15 cellular contexts compared by ENCODE assay signal in genomic region chr22:45597460-45598192, GRCh38.
A peak's percentile ranks its signal among the peaks of the same experiment; 100 is the strongest.
DNase-seq lines count a peak whose midpoint lies in the region; ATAC-seq and TF ChIP-seq lines count a peak whose summit lies in the region.
"Had no signal": no experiment of that assay in that cellular context is flagged by ENCODE, and none has a peak within 500 bp of the region (broad histone marks: within the 10 kb centered on the region; RNA-seq: fewer than 3 reads in every experiment).

No MANE protein-coding gene starts in this region.

- TF ChIP-seq POLR2A in NB4 (IDR thresholded peaks at IDR 0.05; ENCODE audit: extremely low read depth, insufficient read length) (no peak), prostate gland (IDR thresholded peaks at IDR 0.05) (peak; percentile 8)

- CTCF ChIA-PET in WTC11 (lab: Charles Lee) = interaction anchor here (0.6 to 1.3 kb wide), 3 partner anchors 32 to 266 kb away, joined by 3 to 4 read pairs (median 3); no protein-coding TSS in a partner anchor

- no peak for TF ChIP-seq CTCF in NB4 (IDR thresholded peaks at IDR 0.05; ENCODE audit: low read depth, low read length)
- no peak for TF ChIP-seq CTCF in WTC11 (IDR thresholded peaks at IDR 0.05)
- TF ChIP-seq CTCF in prostate gland (IDR thresholded peaks at IDR 0.05) = no peak
- TF ChIP-seq CTCF in MM.1S (IDR thresholded peaks at IDR 0.05; ENCODE audit: low read length) = no peak

- ATAC-seq in WTC11 = no peak
- no peak for ATAC-seq in HG02588 (IDR thresholded peaks at IDR 0.05; ENCODE audit: unreplicated experiment)
- no peak for ATAC-seq in activated naive CD8-positive, alpha-beta T cell treated with anti-CD3 and anti-CD28 coated beads, Interleukin-2, amount 50 U/mL, for 24 hours
- no peak for ATAC-seq in GM21737 (IDR thresholded peaks at IDR 0.05; ENCODE audit: unreplicated experiment)

- H3K4me2 ChIP-seq in MM.1S (ENCODE audit: low read depth, low read length) = no peak overlapping the region

- no peak overlapping the region for H3K27ac Mint-ChIP-seq in WTC11
- no peak overlapping the region for H3K27ac Mint-ChIP-seq in activated naive CD8-positive, alpha-beta T cell treated with anti-CD3 and anti-CD28 coated beads, Interleukin-2, amount 50 U/mL, for 24 hours
- H3K27ac Mint-ChIP-seq: activated CD4-positive, alpha-beta T cell treated with anti-CD3 and anti-CD28 coated beads, Interleukin-2, amount 10 ng/mL, durations not matched to agents 7 days and 5 days; T-helper 1 cell treated with Interleukin-12 subunit alpha and Interleukin-12 subunit beta and Interleukin-4 antibody, amounts not matched to agents 30 μg/mL and 1 μg/mL, for 36 hours had no signal

- DNase-seq in DMS 273 treated with DMSO at 0.1 percent for 48 hours (lab: John Stamatoyannopoulos, UW) = peak; percentile 16
- peak; percentile 80 for DNase-seq in NB4 (ENCODE audit: low read depth)
- DNase-seq in WTC11 (ENCODE audit: low spot score) = no peak
- DNase-seq in prostate gland (ENCODE audit: low spot score) = peak; percentile 77
- no peak for DNase-seq in activated naive CD8-positive, alpha-beta T cell treated with anti-CD3 and anti-CD28 coated beads, Interleukin-2, amount 50 U/mL, for 24 hours
- DNase-seq in MM.1S = no peak
- DNase-seq: activated CD4-positive, alpha-beta T cell treated with anti-CD3 and anti-CD28 coated beads, Interleukin-2, amount 10 ng/mL, durations not matched to agents 7 days and 5 days; activated T-cell treated with anti-CD3 and anti-CD28 coated beads, Interleukin-2, amount 50 U/mL, for 48 hours; amygdala; dermis blood vessel endothelial cell; GM23248; stimulated activated naive CD4-positive, alpha-beta T cell treated with Interleukin-2 at 50 U/mL for 16 hours had no signal

- H3K4me3 Mint-ChIP-seq in WTC11 = no peak overlapping the region
- H3K4me3 Mint-ChIP-seq in activated naive CD8-positive, alpha-beta T cell treated with anti-CD3 and anti-CD28 coated beads, Interleukin-2, amount 50 U/mL, for 24 hours = no peak overlapping the region
- H3K4me3 Mint-ChIP-seq: activated CD4-positive, alpha-beta T cell treated with anti-CD3 and anti-CD28 coated beads, Interleukin-2, amount 10 ng/mL, durations not matched to agents 7 days and 5 days; T-helper 1 cell treated with Interleukin-12 subunit alpha and Interleukin-12 subunit beta and Interleukin-4 antibody, amounts not matched to agents 30 μg/mL and 1 μg/mL, for 36 hours had no signal

- H3K9me3 Mint-ChIP-seq in WTC11 = no peaks in the 10 kb centered on the region
- H3K9me3 Mint-ChIP-seq in activated naive CD8-positive, alpha-beta T cell treated with anti-CD3 and anti-CD28 coated beads, Interleukin-2, amount 50 U/mL, for 24 hours = no peaks in the 10 kb centered on the region
- H3K9me3 Mint-ChIP-seq: activated CD4-positive, alpha-beta T cell treated with anti-CD3 and anti-CD28 coated beads, Interleukin-2, amount 10 ng/mL, durations not matched to agents 7 days and 5 days had no signal

- no peaks in the 10 kb centered on the region for H4K20me1 ChIP-seq in MM.1S (ENCODE audit: insufficient read depth, low read length)

- no peak overlapping the region for H2AFZ ChIP-seq in MM.1S (ENCODE audit: low read length)
- H2AFZ ChIP-seq: GM23248 had no signal

- H3K9me3 ChIP-seq in prostate gland = no peaks in the 10 kb centered on the region
- H3K9me3 ChIP-seq in MM.1S (replicated peaks; ENCODE audit: insufficient read depth, low read length) = no peaks in the 10 kb centered on the region

- POLR2A ChIA-PET in WTC11 (lab: Charles Lee) = no interaction called here

- no peaks in the 10 kb centered on the region for H3K79me2 ChIP-seq in MM.1S (ENCODE audit: low read length)

- H3K27me3 ChIP-seq in prostate gland (replicated peaks; ENCODE audit: insufficient read depth) (no peaks in the 10 kb centered on the region), MM.1S (replicated peaks; ENCODE audit: insufficient read depth, low read length) (peaks cover 56% of the 10 kb centered on the region)

- H3K4me3 ChIP-seq in NB4 (ENCODE audit: low read depth, low read length) (no peak overlapping the region), prostate gland (no peak overlapping the region), MM.1S (ENCODE audit: low read length) (no peak overlapping the region)
- H3K4me3 ChIP-seq: GM23248 had no signal

- no peaks in the 10 kb centered on the region for H3K9me2 ChIP-seq in MM.1S (replicated peaks; ENCODE audit: insufficient read depth, low read length)

- H3K36me3 ChIP-seq in prostate gland = no peaks in the 10 kb centered on the region
- H3K36me3 ChIP-seq in MM.1S (replicated peaks; ENCODE audit: insufficient read depth, low read length) = no peaks in the 10 kb centered on the region

- peak overlapping the region; percentile 71 to 73 for H3K27ac ChIP-seq in prostate gland
- H3K27ac ChIP-seq in MM.1S (ENCODE audit: low read length) = no peak overlapping the region
- H3K27ac ChIP-seq: GM23248 had no signal

- peaks cover 10% of the 10 kb centered on the region for H3K4me1 ChIP-seq in prostate gland (replicated peaks)
- H3K4me1 ChIP-seq in MM.1S (ENCODE audit: low read length) = no peaks in the 10 kb centered on the region

- no peaks in the 10 kb centered on the region for H3F3A ChIP-seq in MM.1S (ENCODE audit: insufficient read depth, low read length)

- peaks cover 17% of the 10 kb centered on the region for H3K36me3 Mint-ChIP-seq in WTC11
- no peaks in the 10 kb centered on the region for H3K36me3 Mint-ChIP-seq in activated naive CD8-positive, alpha-beta T cell treated with anti-CD3 and anti-CD28 coated beads, Interleukin-2, amount 50 U/mL, for 24 hours (ENCODE audit: low read depth)

- peaks cover 9% of the 10 kb centered on the region for H3K4me1 Mint-ChIP-seq in WTC11
- H3K4me1 Mint-ChIP-seq in activated naive CD8-positive, alpha-beta T cell treated with anti-CD3 and anti-CD28 coated beads, Interleukin-2, amount 50 U/mL, for 24 hours = no peaks in the 10 kb centered on the region
- H3K4me1 Mint-ChIP-seq: activated CD4-positive, alpha-beta T cell treated with anti-CD3 and anti-CD28 coated beads, Interleukin-2, amount 10 ng/mL, durations not matched to agents 7 days and 5 days had no signal

- no peak overlapping the region for H3K9ac ChIP-seq in MM.1S (ENCODE audit: low read length)
- H3K9ac ChIP-seq: GM23248 had no signal

- no peaks in the 10 kb centered on the region for H3K27me3 Mint-ChIP-seq in WTC11 (ENCODE audit: low read depth)
- peaks cover 2% of the 10 kb centered on the region for H3K27me3 Mint-ChIP-seq in activated naive CD8-positive, alpha-beta T cell treated with anti-CD3 and anti-CD28 coated beads, Interleukin-2, amount 50 U/mL, for 24 hours
- H3K27me3 Mint-ChIP-seq: activated CD4-positive, alpha-beta T cell treated with anti-CD3 and anti-CD28 coated beads, Interleukin-2, amount 10 ng/mL, durations not matched to agents 7 days and 5 days had no signal

- intact Hi-C loops in prostate gland (cut with DNase I) = no loop called here

- WGBS in prostate gland = 24% methylated on average over 20 of the region's 20 CpGs

TF ChIP-seq in WTC11, 78 proteins besides CTCF, POLR2A, EP300 and RAD21:
- TF ChIP-seq NFATC4 (CRISPR knock-in tag; IDR thresholded peaks at IDR 0.05) = no peak
- 0 out of 2 replicates have a peak, but pooled peaks have one; percentile 24 for TF ChIP-seq GABPB1 (CRISPR knock-in tag; IDR thresholded peaks at IDR 0.05)
- TF ChIP-seq, protein P1, sequence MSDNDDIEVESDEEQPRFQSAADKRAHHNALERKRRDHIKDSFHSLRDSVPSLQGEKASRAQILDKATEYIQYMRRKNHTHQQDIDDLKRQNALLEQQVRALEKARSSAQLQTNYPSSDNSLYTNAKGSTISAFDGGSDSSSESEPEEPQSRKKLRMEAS (CRISPR knock-in tag; IDR thresholded peaks at IDR 0.05) = no peak
- TF ChIP-seq, protein P2, sequence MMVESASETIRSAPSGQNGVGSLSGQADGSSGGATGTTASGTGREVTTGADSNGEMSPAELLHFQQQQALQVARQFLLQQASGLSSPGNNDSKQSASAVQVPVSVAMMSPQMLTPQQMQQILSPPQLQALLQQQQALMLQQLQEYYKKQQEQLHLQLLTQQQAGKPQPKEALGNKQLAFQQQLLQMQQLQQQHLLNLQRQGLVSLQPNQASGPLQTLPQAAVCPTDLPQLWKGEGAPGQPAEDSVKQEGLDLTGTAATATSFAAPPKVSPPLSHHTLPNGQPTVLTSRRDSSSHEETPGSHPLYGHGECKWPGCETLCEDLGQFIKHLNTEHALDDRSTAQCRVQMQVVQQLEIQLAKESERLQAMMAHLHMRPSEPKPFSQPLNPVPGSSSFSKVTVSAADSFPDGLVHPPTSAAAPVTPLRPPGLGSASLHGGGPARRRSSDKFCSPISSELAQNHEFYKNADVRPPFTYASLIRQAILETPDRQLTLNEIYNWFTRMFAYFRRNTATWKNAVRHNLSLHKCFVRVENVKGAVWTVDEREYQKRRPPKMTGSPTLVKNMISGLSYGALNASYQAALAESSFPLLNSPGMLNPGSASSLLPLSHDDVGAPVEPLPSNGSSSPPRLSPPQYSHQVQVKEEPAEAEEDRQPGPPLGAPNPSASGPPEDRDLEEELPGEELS (CRISPR knock-in tag; IDR thresholded peaks at IDR 0.05) = no peak
- no peak for TF ChIP-seq MXD4 (CRISPR knock-in tag; IDR thresholded peaks at IDR 0.05; ENCODE audit: borderline replicate concordance)

Comparison
In these comparisons a context has a peak if more than half of its experiments do, and no peak if none do; other contexts are left out.
1. DNase-seq: peak in DMS 273 treated with DMSO at 0.1 percent for 48 hours (single experiment), NB4 (single experiment) and prostate gland (single experiment); none in WTC11 (single experiment), activated naive CD8-positive, alpha-beta T cell treated with anti-CD3 and anti-CD28 coated beads, Interleukin-2, amount 50 U/mL, for 24 hours (single experiment) and MM.1S (single experiment).